ENCODE assay signal across 14 cellular contexts in the genomic region with DNA sequence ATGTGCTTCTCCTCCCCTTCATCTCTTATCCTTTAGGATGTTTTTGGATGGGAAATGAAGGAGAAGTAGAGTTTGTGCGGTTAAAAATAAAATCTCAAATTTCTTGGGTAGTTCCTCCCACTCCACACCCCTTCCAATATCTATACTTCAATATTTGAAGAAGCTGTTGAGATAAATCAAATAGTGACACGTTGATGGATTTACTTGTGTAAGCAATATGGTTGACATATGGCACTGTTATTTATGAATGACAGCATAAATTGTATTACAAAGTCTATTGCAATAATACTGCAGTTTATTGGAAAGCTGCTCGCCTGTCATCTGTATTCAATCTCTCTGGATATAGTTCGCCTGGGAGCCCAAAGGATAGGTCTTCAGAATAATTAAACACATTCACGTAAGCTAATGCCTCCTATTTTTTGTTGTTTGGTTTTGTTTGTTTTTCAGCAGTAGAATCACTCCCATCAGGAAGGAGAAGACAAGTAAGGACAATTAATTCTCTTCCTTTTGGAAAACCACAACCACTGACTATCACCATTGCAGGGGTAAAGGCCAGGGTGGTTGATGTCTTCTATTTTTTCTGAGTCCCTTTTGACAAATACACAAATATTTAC. TPM values are rescaled to one million over a fixed set of nuclear protein-coding genes. Genes with fewer than 3 reads are reported as not detected.
DNase-seq lines count a peak whose midpoint lies in the region; FAIRE-seq and TF ChIP-seq lines count a peak whose summit lies in the region.
"Had no signal": no experiment of that assay in that cellular context is flagged by ENCODE, and none has a peak within 500 bp of the region (broad histone marks: within the 10 kb centered on the region; RNA-seq: fewer than 3 reads in every experiment).

No MANE protein-coding gene starts in this region.

- peak overlapping the region; percentile 94 for H3K27ac Mint-ChIP-seq in osteocyte (ENCODE audit: unreplicated experiment)

- FAIRE-seq in HTR-8/SVneo (lab: Jason Lieb, UNC) = no peak

- no TSS peak for BruUV-seq in OCI-LY7 (replicated peaks; lab: Mats Ljungman, UMichigan)

- CTCF ChIA-PET in HEK293 (lab: Yijun Ruan, JAX) = no interaction called here
- CTCF ChIA-PET in OCI-LY7 (lab: Charles Lee; ENCODE audit: unreplicated experiment) = no interaction called here

- H3K9me3 ChIP-seq in HEK293 (ENCODE audit: control insufficient read depth, insufficient read depth, low read depth, low read length) (no peaks in the 10 kb centered on the region), OCI-LY7 (ENCODE audit: low read length) (no peaks in the 10 kb centered on the region)
- H3K9me3 ChIP-seq: HAP-1 had no signal

- no peak for TF ChIP-seq CTCF in HEK293 (tag by site-specific recombination; IDR thresholded peaks at IDR 0.05)
- no peak for TF ChIP-seq CTCF in osteocyte (IDR thresholded peaks at IDR 0.05)
- TF ChIP-seq CTCF in OCI-LY7 (conservative IDR thresholded peaks at IDR 0.05; ENCODE audit: low read length) = no peak

- H3K4me1 ChIP-seq in HEK293 (ENCODE audit: control insufficient read depth, insufficient read depth, low read length) (peaks cover 9% of the 10 kb centered on the region), OCI-LY7 (ENCODE audit: insufficient read depth, low read length, poor library complexity, severe bottlenecking) (no peaks in the 10 kb centered on the region)
- H3K4me1 ChIP-seq: HAP-1 had no signal

- H3K36me3 ChIP-seq in HEK293 (ENCODE audit: control insufficient read depth in 2 of 2, insufficient read depth in 1 of 2, low read length in 2 of 2) (no peaks in the 10 kb centered on the region), OCI-LY7 (ENCODE audit: insufficient read depth, low read length) (no peaks in the 10 kb centered on the region)
- H3K36me3 ChIP-seq: HAP-1 had no signal

- no peaks in the 10 kb centered on the region for H3K36me3 Mint-ChIP-seq in osteocyte (ENCODE audit: unreplicated experiment)

- H3K9me2 ChIP-seq in OCI-LY7 (ENCODE audit: insufficient read depth, low read length) = no peaks in the 10 kb centered on the region

- DNase-seq in NCI-H1694 treated with DMSO at 0.1 percent for 48 hours (lab: John Stamatoyannopoulos, UW) = peak; percentile 57
- no peak for DNase-seq in osteocyte (ENCODE audit: extremely low spot score, unreplicated experiment)
- no peak for DNase-seq in OCI-LY7 (ENCODE audit: low spot score)
- DNase-seq in stimulated activated CD8-positive, alpha-beta memory T cell treated with anti-CD3 and anti-CD28 coated beads, Interleukin-4, amount 100 ng/mL, for 48 hours = no peak
- DNase-seq in HTR-8/SVneo (ENCODE audit: insufficient read length, low spot score) = no peak
- DNase-seq in activated CD4-positive, alpha-beta T cell treated with anti-CD3 and anti-CD28 coated beads, Interleukin-2, amount 50 U/mL, for 1 hour = no peak
- DNase-seq: NCI-H1105 treated with DMSO at 0.1 percent for 48 hours, NCI-H1930, OCI-M1, Right ventricle myocardium superior had no signal

- H3K27ac ChIP-seq in HEK293 (ENCODE audit: extremely low read depth, low read depth, low read length) (no peak overlapping the region), cingulate gyrus (ENCODE audit: low read depth, low read length) (peak overlapping the region; percentile 49), OCI-LY7 (ENCODE audit: low read depth, low read length, poor library complexity, severe bottlenecking) (no peak overlapping the region)
- H3K27ac ChIP-seq: C4-2B had no signal

- H3K4me3 Mint-ChIP-seq in osteocyte (ENCODE audit: unreplicated experiment) = peak overlapping the region; percentile 29

- intact Hi-C loops in OCI-LY7 (cut with micrococcal nuclease; ENCODE audit: unreplicated experiment) = no loop called here

- POLR2A ChIA-PET in HEK293 (lab: Yijun Ruan, JAX) = no interaction called here
- POLR2A ChIA-PET in OCI-LY7 (lab: Charles Lee) = no interaction called here

- H2AFZ ChIP-seq in OCI-LY7 (ENCODE audit: low read length) = no peak overlapping the region

- no peak overlapping the region for H3K4me2 ChIP-seq in OCI-LY7 (ENCODE audit: low read length)

- H3K4me3 ChIP-seq in HEK293 (ENCODE audit: low read depth, low read length) (no peak overlapping the region), OCI-LY7 (ENCODE audit: low read depth, low read length, poor library complexity, severe bottlenecking) (no peak overlapping the region)
- H3K4me3 ChIP-seq: HAP-1 had no signal

- no peaks in the 10 kb centered on the region for H3K79me2 ChIP-seq in OCI-LY7 (ENCODE audit: insufficient read depth, low read depth, low read length)

- peaks cover 28% of the 10 kb centered on the region for H3K4me1 Mint-ChIP-seq in osteocyte (ENCODE audit: unreplicated experiment)

- H3K27me3 Mint-ChIP-seq in osteocyte (ENCODE audit: unreplicated experiment) = peaks cover 5% of the 10 kb centered on the region

- no peaks in the 10 kb centered on the region for H4K20me1 ChIP-seq in OCI-LY7 (ENCODE audit: insufficient read depth, low read length)

- H3K9me3 Mint-ChIP-seq in osteocyte (ENCODE audit: unreplicated experiment) = no peaks in the 10 kb centered on the region

TF ChIP-seq in HEK293, 187 proteins besides CTCF, POLR2A, EP300 and RAD21 (continues in another document):
- TF ChIP-seq ZBTB48 (tag by site-specific recombination; IDR thresholded peaks at IDR 0.05) (no peak), ZNF510 (tag by site-specific recombination; IDR thresholded peaks at IDR 0.05; ENCODE audit: insufficient replicate concordance) (no peak), ZNF514 (tag by site-specific recombination; IDR thresholded peaks at IDR 0.05) (no peak), GFI1B (tag by site-specific recombination; IDR thresholded peaks at IDR 0.05) (0 out of 2 replicates have a peak, but pooled peaks have one; percentile 46), KLF8 (tag by site-specific recombination; IDR thresholded peaks at IDR 0.05) (no peak), ZFHX2 (tag by site-specific recombination; conservative IDR thresholded peaks at IDR 0.05) (no peak), SETDB1 (IDR thresholded peaks at IDR 0.05; ENCODE audit: insufficient read length, low read length) (no peak), IKZF3 (tag by site-specific recombination; IDR thresholded peaks at IDR 0.05) (peak; percentile 71; the same call in 1 of the 2 replicates), ZNF169 (tag by site-specific recombination; IDR thresholded peaks at IDR 0.05) (no peak), ZNF664 (tag by site-specific recombination; IDR thresholded peaks at IDR 0.05) (no peak), EGR2 (tag by site-specific recombination; IDR thresholded peaks at IDR 0.05; ENCODE audit: low read depth) (no peak), ZNF426 (tag by site-specific recombination; IDR thresholded peaks at IDR 0.05) (0 out of 2 replicates have a peak, but pooled peaks have one; percentile 6), SALL2 (tag by site-specific recombination; IDR thresholded peaks at IDR 0.05; ENCODE audit: borderline replicate concordance) (no peak), GLI4 (tag by site-specific recombination; IDR thresholded peaks at IDR 0.05) (no peak), ZNF157 (tag by site-specific recombination; IDR thresholded peaks at IDR 0.05) (no peak), ZNF529 (tag by site-specific recombination; IDR thresholded peaks at IDR 0.05; ENCODE audit: insufficient replicate concordance) (no peak)
- TF ChIP-seq, protein P1, sequence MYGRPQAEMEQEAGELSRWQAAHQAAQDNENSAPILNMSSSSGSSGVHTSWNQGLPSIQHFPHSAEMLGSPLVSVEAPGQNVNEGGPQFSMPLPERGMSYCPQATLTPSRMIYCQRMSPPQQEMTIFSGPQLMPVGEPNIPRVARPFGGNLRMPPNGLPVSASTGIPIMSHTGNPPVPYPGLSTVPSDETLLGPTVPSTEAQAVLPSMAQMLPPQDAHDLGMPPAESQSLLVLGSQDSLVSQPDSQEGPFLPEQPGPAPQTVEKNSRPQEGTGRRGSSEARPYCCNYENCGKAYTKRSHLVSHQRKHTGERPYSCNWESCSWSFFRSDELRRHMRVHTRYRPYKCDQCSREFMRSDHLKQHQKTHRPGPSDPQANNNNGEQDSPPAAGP (tag by site-specific recombination; IDR thresholded peaks at IDR 0.05) = no peak
- TF ChIP-seq, protein P2, sequence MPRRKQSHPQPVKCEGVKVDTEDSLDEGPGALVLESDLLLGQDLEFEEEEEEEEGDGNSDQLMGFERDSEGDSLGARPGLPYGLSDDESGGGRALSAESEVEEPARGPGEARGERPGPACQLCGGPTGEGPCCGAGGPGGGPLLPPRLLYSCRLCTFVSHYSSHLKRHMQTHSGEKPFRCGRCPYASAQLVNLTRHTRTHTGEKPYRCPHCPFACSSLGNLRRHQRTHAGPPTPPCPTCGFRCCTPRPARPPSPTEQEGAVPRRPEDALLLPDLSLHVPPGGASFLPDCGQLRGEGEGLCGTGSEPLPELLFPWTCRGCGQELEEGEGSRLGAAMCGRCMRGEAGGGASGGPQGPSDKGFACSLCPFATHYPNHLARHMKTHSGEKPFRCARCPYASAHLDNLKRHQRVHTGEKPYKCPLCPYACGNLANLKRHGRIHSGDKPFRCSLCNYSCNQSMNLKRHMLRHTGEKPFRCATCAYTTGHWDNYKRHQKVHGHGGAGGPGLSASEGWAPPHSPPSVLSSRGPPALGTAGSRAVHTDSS (tag by site-specific recombination; IDR thresholded peaks at IDR 0.05) = no peak
- TF ChIP-seq, protein P3, sequence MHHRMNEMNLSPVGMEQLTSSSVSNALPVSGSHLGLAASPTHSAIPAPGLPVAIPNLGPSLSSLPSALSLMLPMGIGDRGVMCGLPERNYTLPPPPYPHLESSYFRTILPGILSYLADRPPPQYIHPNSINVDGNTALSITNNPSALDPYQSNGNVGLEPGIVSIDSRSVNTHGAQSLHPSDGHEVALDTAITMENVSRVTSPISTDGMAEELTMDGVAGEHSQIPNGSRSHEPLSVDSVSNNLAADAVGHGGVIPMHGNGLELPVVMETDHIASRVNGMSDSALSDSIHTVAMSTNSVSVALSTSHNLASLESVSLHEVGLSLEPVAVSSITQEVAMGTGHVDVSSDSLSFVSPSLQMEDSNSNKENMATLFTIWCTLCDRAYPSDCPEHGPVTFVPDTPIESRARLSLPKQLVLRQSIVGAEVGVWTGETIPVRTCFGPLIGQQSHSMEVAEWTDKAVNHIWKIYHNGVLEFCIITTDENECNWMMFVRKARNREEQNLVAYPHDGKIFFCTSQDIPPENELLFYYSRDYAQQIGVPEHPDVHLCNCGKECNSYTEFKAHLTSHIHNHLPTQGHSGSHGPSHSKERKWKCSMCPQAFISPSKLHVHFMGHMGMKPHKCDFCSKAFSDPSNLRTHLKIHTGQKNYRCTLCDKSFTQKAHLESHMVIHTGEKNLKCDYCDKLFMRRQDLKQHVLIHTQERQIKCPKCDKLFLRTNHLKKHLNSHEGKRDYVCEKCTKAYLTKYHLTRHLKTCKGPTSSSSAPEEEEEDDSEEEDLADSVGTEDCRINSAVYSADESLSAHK (tag by site-specific recombination; IDR thresholded peaks at IDR 0.05) = 0 out of 2 replicates have a peak, but pooled peaks have one; percentile 34

RNA-seq across cellular contexts. Expression of a gene that starts 5.0 kb away (rescaled TPM):
- total RNA-seq in osteocyte = 177 and 196 TPM in 2 replicates
- total RNA-seq in OCI-LY7 (2014; rRNA removed; shearing (Covaris generic)) = not detected in 2 replicates
- total RNA-seq in OCI-LY7 (2022) = not detected in 2 replicates
- total RNA-seq: Right ventricle myocardium superior had no signal

RNA-seq across cellular contexts. Expression of a gene that starts 5.0 kb away (rescaled TPM):
- total RNA-seq in osteocyte (8.8 and 9.4 TPM in 2 replicates), OCI-LY7 (2022) (not detected in 2 replicates)
- not detected in 2 replicates for total RNA-seq in OCI-LY7 (2014; rRNA removed; shearing (Covaris generic))
- total RNA-seq: Right ventricle myocardium superior had no signal

Comparison
In these comparisons a context has a peak if more than half of its experiments do, and no peak if none do; other contexts are left out.
1. RNA of a gene that starts 5.0 kb away (total RNA-seq): 177 to 196 TPM in osteocyte; not detected in OCI-LY7; every median in the first group is over 100 times any median in the second.